ENCODE assay signal across 1 cellular context in the genomic region with DNA sequence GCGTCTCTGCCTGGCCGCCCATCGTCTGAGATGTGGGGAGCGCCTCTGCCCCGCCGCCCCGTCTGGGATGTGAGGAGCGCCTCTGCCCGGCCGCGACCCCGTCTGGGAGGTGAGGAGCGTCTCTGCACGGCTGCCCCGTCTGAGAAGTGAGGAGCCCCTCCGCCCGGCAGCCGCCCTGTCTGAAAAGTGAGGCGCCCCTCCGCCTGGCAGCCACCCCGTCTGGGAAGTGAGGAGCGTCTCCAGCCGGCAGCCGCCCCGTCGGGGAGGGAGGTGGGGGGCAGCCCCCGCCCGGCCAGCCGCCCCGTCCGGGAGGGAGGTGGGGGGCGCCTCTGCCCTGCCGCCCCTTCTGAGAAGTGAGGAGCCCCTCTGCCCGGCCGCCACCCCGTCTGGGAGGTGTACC.
A peak's percentile ranks its signal among the peaks of the same experiment; 100 is the strongest.
TF ChIP-seq lines count a peak whose summit lies in the region.

No MANE protein-coding gene starts in this region.

TF ChIP-seq in HEK293, 187 proteins besides CTCF, POLR2A, EP300 and RAD21:
- peak; percentile 50; the same call in 1 of the 2 replicates for TF ChIP-seq ZNF202 (tag by site-specific recombination; IDR thresholded peaks at IDR 0.05; ENCODE audit: borderline replicate concordance)
